ENCODE assay signal across 19 cellular contexts in genomic region chr20:58989196-58989595, GRCh38. TPM values are rescaled to one million over a fixed set of nuclear protein-coding genes. Genes with fewer than 3 reads are reported as not detected.
DNase-seq lines count a peak whose midpoint lies in the region; ATAC-seq and TF ChIP-seq lines count a peak whose summit lies in the region.
"Had no signal": no experiment of that assay in that cellular context is flagged by ENCODE, and none has a peak within 500 bp of the region (broad histone marks: within the 10 kb centered on the region; RNA-seq: fewer than 3 reads in every experiment).

No MANE protein-coding gene starts in this region.

- H3K4me3 Mint-ChIP-seq in activated B cell treated with CpG ODN at 0.5 μM for 24 hours: no peak overlapping the region
- H3K4me3 Mint-ChIP-seq: CD8-positive, alpha-beta memory T cell had no signal

- WGBS in suprapubic skin: 94% methylated on average over 10 of the region's 10 CpGs

- H3K27me3 Mint-ChIP-seq in activated B cell treated with CpG ODN at 0.5 μM for 24 hours: no peaks in the 10 kb centered on the region
- H3K27me3 Mint-ChIP-seq: CD8-positive, alpha-beta memory T cell had no signal

- no peaks in the 10 kb centered on the region for H3K27me3 ChIP-seq in suprapubic skin
- H3K27me3 ChIP-seq: BLaER1 treated with 17β-estradiol and CSF1 and Interleukin-3, amounts not matched to agents 10 nM and 100 nM had no signal

- H3K9me3 ChIP-seq in suprapubic skin: no peaks in the 10 kb centered on the region
- H3K9me3 ChIP-seq: A549; BLaER1 treated with 17β-estradiol and CSF1 and Interleukin-3, amounts not matched to agents 10 nM and 100 nM; HAP-1 had no signal

- H3K4me1 Mint-ChIP-seq in activated B cell treated with CpG ODN at 0.5 μM for 24 hours: peaks cover 27% of the 10 kb centered on the region

- POLR2A ChIA-PET in activated B cell treated with CpG ODN at 0.5 μM for 24 hours (lab: Charles Lee): interaction anchor here (0.6 to 0.7 kb wide), 2 partner anchors 16 to 18 kb away, joined by 3 read pairs; no protein-coding TSS in a partner anchor

- H3K9me3 Mint-ChIP-seq in activated B cell treated with CpG ODN at 0.5 μM for 24 hours: no peaks in the 10 kb centered on the region
- H3K9me3 Mint-ChIP-seq: CD8-positive, alpha-beta memory T cell had no signal

- no peak for TF ChIP-seq POLR2A in suprapubic skin (IDR thresholded peaks at IDR 0.05)

- peak overlapping the region; percentile 35 for H3K27ac Mint-ChIP-seq in activated B cell treated with CpG ODN at 0.5 μM for 24 hours

- CTCF ChIA-PET in activated B cell treated with CpG ODN at 0.5 μM for 24 hours (lab: Charles Lee): no interaction called here

- DNase-seq in activated effector memory CD4-positive, alpha-beta T cell treated with anti-CD3 and anti-CD28 coated beads, Interleukin-2, amount 50 U/mL, for 16 hours: peak; percentile 53
- no peak for DNase-seq in activated effector memory CD4-positive, alpha-beta T cell treated with Interleukin-2 at 50 U/mL for 16 hours
- no peak for DNase-seq in activated B cell treated with CpG ODN at 0.5 μM for 24 hours
- DNase-seq in mesenteric fat pad (ENCODE audit: low spot score): peak; percentile 45
- peak; percentile 43 to 49 for DNase-seq in suprapubic skin (ENCODE audit: low spot score in 2 of 2)
- no peak for DNase-seq in NCI-H1105 treated with DMSO at 0.1 percent for 48 hours (lab: John Stamatoyannopoulos, UW)
- DNase-seq in cerebellar nuclear complex (lab: John Stamatoyannopoulos, UW): no peak
- DNase-seq: CD8-positive, alpha-beta memory T cell; DMS79; KG1; NCI-H1436; NCI-H2029; NCI-H2171 treated with DMSO at 0.1 percent for 48 hours; NCI-H748 treated with DMSO at 0.1 percent for 48 hours; PC-9 had no signal

- H3K27ac ChIP-seq in suprapubic skin: no peak overlapping the region
- H3K27ac ChIP-seq: A549; BLaER1 treated with 17β-estradiol and CSF1 and Interleukin-3, amounts not matched to agents 10 nM and 100 nM; PC-9 had no signal

- peaks cover 10% of the 10 kb centered on the region for H3K4me1 ChIP-seq in suprapubic skin
- H3K4me1 ChIP-seq: HAP-1 had no signal

- peaks cover 82% of the 10 kb centered on the region for H3K36me3 Mint-ChIP-seq in activated B cell treated with CpG ODN at 0.5 μM for 24 hours (ENCODE audit: low read depth)

- no peak for TF ChIP-seq EP300 in suprapubic skin (IDR thresholded peaks at IDR 0.05)

- no peak overlapping the region for H3K4me3 ChIP-seq in suprapubic skin
- H3K4me3 ChIP-seq: A549; BLaER1 treated with 17β-estradiol and CSF1 and Interleukin-3, amounts not matched to agents 10 nM and 100 nM; HAP-1; PC-9 had no signal

- intact Hi-C loops in activated B cell treated with CpG ODN at 0.5 μM for 24 hours (cut with micrococcal nuclease): no loop called here

- no peak for TF ChIP-seq CTCF in activated B cell treated with CpG ODN at 0.5 μM for 24 hours (IDR thresholded peaks at IDR 0.05)
- no peak for TF ChIP-seq CTCF in suprapubic skin (IDR thresholded peaks at IDR 0.05)

- no peak for ATAC-seq in activated B cell treated with CpG ODN at 0.5 μM for 24 hours (ENCODE audit: low read depth)
- ATAC-seq: A549 had no signal

- peaks cover 80% of the 10 kb centered on the region for H3K36me3 ChIP-seq in suprapubic skin

RNA-seq across cellular contexts. Expression of gene NELFCD, which starts 8.1 kb away (rescaled TPM):
- 97.2 and 107 TPM in 2 replicates for total RNA-seq in activated B cell treated with CpG ODN at 0.5 μM for 24 hours
- 43.9 TPM for total RNA-seq in mesenteric fat pad
- 10 to 100 TPM; 45.9 to 90.0 (median 63.4) TPM for total RNA-seq in suprapubic skin

RNA-seq across cellular contexts. Expression of gene CTSZ, which starts 17.9 kb away (rescaled TPM):
- total RNA-seq in activated B cell treated with CpG ODN at 0.5 μM for 24 hours (262 and 278 TPM in 2 replicates), mesenteric fat pad (277 TPM), suprapubic skin (10 to 100 TPM; 25.6 to 38.7 (median 34.7) TPM)

RNA-seq across cellular contexts. Expression of gene TUBB1, which starts 30.0 kb away (rescaled TPM):
- total RNA-seq in activated B cell treated with CpG ODN at 0.5 μM for 24 hours: 0.05 and 0.09 TPM in 2 replicates
- total RNA-seq in mesenteric fat pad: 0.51 TPM
- total RNA-seq in suprapubic skin: under 1 TPM in 1 of 4 donors, not detected in 3; 0.17 TPM
- total RNA-seq: CD8-positive, alpha-beta memory T cell; NCI-H460 had no signal

RNA-seq across cellular contexts. Expression of gene ATP5F1E, which starts 42.9 kb away (rescaled TPM):
- total RNA-seq in activated B cell treated with CpG ODN at 0.5 μM for 24 hours (84.0 and 86.1 TPM in 2 replicates), mesenteric fat pad (71.3 TPM), suprapubic skin (10 to 100 TPM; 16.1 to 26.8 (median 19.5) TPM)

RNA-seq across cellular contexts. Expression of gene PRELID3B, which starts 53.4 kb away (rescaled TPM):
- total RNA-seq in activated B cell treated with CpG ODN at 0.5 μM for 24 hours (54.2 and 58.4 TPM in 2 replicates), mesenteric fat pad (56.8 TPM), suprapubic skin (10 to 100 TPM; 25.4 to 42.2 (median 32.8) TPM)

Comparison
In these comparisons a context has a peak if more than half of its experiments do, and no peak if none do; other contexts are left out.
1. DNase-seq: peak in activated effector memory CD4-positive, alpha-beta T cell treated with anti-CD3 and anti-CD28 coated beads, Interleukin-2, amount 50 U/mL, for 16 hours (single experiment), mesenteric fat pad (single experiment) and suprapubic skin (2 of 2); none in activated effector memory CD4-positive, alpha-beta T cell treated with Interleukin-2 at 50 U/mL for 16 hours (single experiment), activated B cell treated with CpG ODN at 0.5 μM for 24 hours (single experiment), NCI-H1105 treated with DMSO at 0.1 percent for 48 hours (single experiment) and cerebellar nuclear complex (0 of 2).